In genomic region chr2:232551289-232551688, GRCh38 we compare ENCODE assay signal across 8 cellular contexts. TPM values are rescaled to one million over a fixed set of nuclear protein-coding genes. Genes with fewer than 3 reads are reported as not detected.
DNase-seq lines count a peak whose midpoint lies in the region; ATAC-seq, FAIRE-seq and TF ChIP-seq lines count a peak whose summit lies in the region.

No MANE protein-coding gene starts in this region.

- H3K4me3 Mint-ChIP-seq in activated naive CD4-positive, alpha-beta T cell treated with anti-CD3 and anti-CD28 coated beads, Interleukin-2, amount 50 U/mL, for 24 hours: peak overlapping the region; percentile 98
- peak overlapping the region; percentile 98 for H3K4me3 Mint-ChIP-seq in astrocyte (ENCODE audit: unreplicated experiment)

- peak overlapping the region; percentile 93 for H3K4me2 ChIP-seq in astrocyte (ENCODE audit: low read length)

- H3K79me2 ChIP-seq in astrocyte (ENCODE audit: insufficient read depth, low read length): peaks cover 97% of the 10 kb centered on the region

- H3K27ac Mint-ChIP-seq in activated naive CD4-positive, alpha-beta T cell treated with anti-CD3 and anti-CD28 coated beads, Interleukin-2, amount 50 U/mL, for 24 hours: peak overlapping the region; percentile 98
- peak overlapping the region; percentile 97 for H3K27ac Mint-ChIP-seq in astrocyte (ENCODE audit: unreplicated experiment)

- peak overlapping the region; percentile 98 for H3K9ac ChIP-seq in astrocyte (ENCODE audit: low read length)

- peaks cover 57% of the 10 kb centered on the region for H4K20me1 ChIP-seq in astrocyte (ENCODE audit: insufficient read depth, low read length)

- H3K4me1 ChIP-seq in astrocyte (ENCODE audit: insufficient read depth, low read length): peaks cover 13% of the 10 kb centered on the region
- H3K4me1 ChIP-seq in lower lobe of right lung: peaks cover 46% of the 10 kb centered on the region
- H3K4me1 ChIP-seq in upper lobe of right lung: peaks cover 40% of the 10 kb centered on the region

- H3K27me3 Mint-ChIP-seq in activated naive CD4-positive, alpha-beta T cell treated with anti-CD3 and anti-CD28 coated beads, Interleukin-2, amount 50 U/mL, for 24 hours: no peaks in the 10 kb centered on the region
- H3K27me3 Mint-ChIP-seq in astrocyte (ENCODE audit: low read depth, unreplicated experiment): no peaks in the 10 kb centered on the region

- H3K27me3 ChIP-seq in astrocyte (ENCODE audit: insufficient read depth, low read length) (no peaks in the 10 kb centered on the region), lower lobe of right lung (ENCODE audit: low read depth) (no peaks in the 10 kb centered on the region), upper lobe of right lung (no peaks in the 10 kb centered on the region)

- TF ChIP-seq CTCF in astrocyte (IDR thresholded peaks at IDR 0.05; ENCODE audit: insufficient read depth, low read depth, low read length) (no peak), lower lobe of right lung (IDR thresholded peaks at IDR 0.05) (no peak), upper lobe of right lung (IDR thresholded peaks at IDR 0.05) (no peak)

- H3K9me3 Mint-ChIP-seq in activated naive CD4-positive, alpha-beta T cell treated with anti-CD3 and anti-CD28 coated beads, Interleukin-2, amount 50 U/mL, for 24 hours: no peaks in the 10 kb centered on the region
- H3K9me3 Mint-ChIP-seq in astrocyte (ENCODE audit: unreplicated experiment): peaks cover 7% of the 10 kb centered on the region

- peak overlapping the region; percentile 83 for H2AFZ ChIP-seq in astrocyte (ENCODE audit: low read depth, low read length)

- intact Hi-C loops in lower lobe of right lung (cut with DNase I): no loop called here
- intact Hi-C loops in upper lobe of right lung (cut with DNase I): no loop called here

- H3K9me3 ChIP-seq in astrocyte (ENCODE audit: insufficient read depth, low read depth, low read length): peaks cover 3% of the 10 kb centered on the region
- no peaks in the 10 kb centered on the region for H3K9me3 ChIP-seq in lower lobe of right lung
- no peaks in the 10 kb centered on the region for H3K9me3 ChIP-seq in upper lobe of right lung

- no peak for DNase-seq in activated naive CD4-positive, alpha-beta T cell treated with Interleukin-2 at 50 U/mL for 16 hours
- DNase-seq in astrocyte (ENCODE audit: low read depth) (no peak), lower lobe of right lung (no peak), upper lobe of right lung (no peak), iPS-NIHi11 (ENCODE audit: low spot score) (no peak), NCI-H2107 treated with DMSO at 0.1 percent for 48 hours (lab: John Stamatoyannopoulos, UW; ENCODE audit: unreplicated experiment) (no peak)

- H3K36me3 Mint-ChIP-seq in activated naive CD4-positive, alpha-beta T cell treated with anti-CD3 and anti-CD28 coated beads, Interleukin-2, amount 50 U/mL, for 24 hours: peaks cover 17% of the 10 kb centered on the region
- peaks cover 19% of the 10 kb centered on the region for H3K36me3 Mint-ChIP-seq in astrocyte (ENCODE audit: low read depth, unreplicated experiment)

- H3K4me1 Mint-ChIP-seq in activated naive CD4-positive, alpha-beta T cell treated with anti-CD3 and anti-CD28 coated beads, Interleukin-2, amount 50 U/mL, for 24 hours: peaks cover 83% of the 10 kb centered on the region
- peaks cover 27% of the 10 kb centered on the region for H3K4me1 Mint-ChIP-seq in astrocyte (ENCODE audit: low read depth, unreplicated experiment)

- ATAC-seq in lower lobe of right lung: peak in 1 of 2 donors; percentile 11
- ATAC-seq in upper lobe of right lung: no peak
- ATAC-seq in GM21528 (IDR thresholded peaks at IDR 0.05; ENCODE audit: low FRiP score, unreplicated experiment): no peak

- no peak for FAIRE-seq in astrocyte (lab: Jason Lieb, UNC)

- H3K4me3 ChIP-seq in astrocyte (ENCODE audit: insufficient read depth, low read depth, low read length): peak overlapping the region; percentile 91
- peak overlapping the region; percentile 92 for H3K4me3 ChIP-seq in lower lobe of right lung
- peak overlapping the region; percentile 85 for H3K4me3 ChIP-seq in upper lobe of right lung

- H3K36me3 ChIP-seq in astrocyte (ENCODE audit: insufficient read depth, low read length): peaks cover 21% of the 10 kb centered on the region
- H3K36me3 ChIP-seq in lower lobe of right lung: peaks cover 34% of the 10 kb centered on the region
- H3K36me3 ChIP-seq in upper lobe of right lung: peaks cover 12% of the 10 kb centered on the region

- H3K27ac ChIP-seq in astrocyte (ENCODE audit: low read depth, low read length) (peak overlapping the region; percentile 95), lower lobe of right lung (peak overlapping the region; percentile 99), upper lobe of right lung (peak overlapping the region; percentile 98)

RNA-seq across cellular contexts. Expression of gene EIF4E2, which starts 0.8 kb away (rescaled TPM):
- total RNA-seq in astrocyte (112 and 113 TPM in 2 replicates), lower lobe of right lung (68.1 TPM), upper lobe of right lung (68.0 TPM)

RNA-seq across cellular contexts. Expression of gene TIGD1, which starts 0.9 kb away (rescaled TPM):
- total RNA-seq in astrocyte (6.5 and 6.7 TPM in 2 replicates), lower lobe of right lung (3.7 TPM), upper lobe of right lung (3.9 TPM)

RNA-seq across cellular contexts. Expression of gene CHRNG, which starts 11.8 kb away (rescaled TPM):
- total RNA-seq in astrocyte (not detected in 2 replicates), lower lobe of right lung (not detected), upper lobe of right lung (not detected)

RNA-seq across cellular contexts. Expression of gene CHRND, which starts 25.3 kb away (rescaled TPM):
- total RNA-seq in astrocyte (not detected in 2 replicates), lower lobe of right lung (not detected), upper lobe of right lung (not detected)

RNA-seq across cellular contexts. Expression of gene PRSS56, which starts 31.1 kb away (rescaled TPM):
- total RNA-seq in astrocyte (not detected in 2 replicates), lower lobe of right lung (not detected), upper lobe of right lung (not detected)
